11 cellular contexts compared by ENCODE assay signal in the genomic region with DNA sequence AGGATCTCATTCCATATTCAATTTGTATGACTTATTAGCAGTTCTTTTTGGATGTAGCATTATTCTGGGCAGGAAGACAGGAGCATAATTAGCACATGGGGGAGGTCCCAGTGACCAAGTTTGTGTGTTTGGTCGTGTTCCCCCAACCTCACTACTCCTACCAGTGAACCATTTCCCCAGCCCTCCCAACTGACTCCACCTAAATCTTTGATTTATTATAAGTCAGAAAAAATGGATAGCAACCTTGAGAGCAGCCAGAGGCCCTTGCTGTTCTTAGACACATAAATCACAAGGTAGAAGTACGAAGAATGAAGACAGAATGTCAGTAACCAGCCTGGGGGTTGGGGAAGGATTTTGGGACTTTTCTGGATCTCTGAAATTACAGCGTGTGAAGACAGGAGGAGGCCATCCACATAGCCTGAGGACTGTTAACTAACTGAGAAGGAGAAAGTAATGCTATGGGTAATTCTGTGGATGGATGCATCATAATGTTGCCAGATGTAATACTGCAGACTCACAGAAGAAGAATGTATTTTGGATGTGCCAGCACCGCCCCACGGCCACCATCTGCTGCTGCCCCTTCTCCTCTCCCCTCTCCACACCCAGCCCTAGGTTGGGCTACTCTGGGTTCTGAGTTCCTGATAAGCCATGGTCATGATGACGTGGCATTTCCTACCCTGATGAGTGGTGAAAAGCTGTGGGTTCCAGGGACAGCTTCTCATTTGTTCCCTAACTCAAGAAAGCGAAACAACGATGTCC.
A peak's percentile ranks its signal among the peaks of the same experiment; 100 is the strongest.
DNase-seq lines count a peak whose midpoint lies in the region; ATAC-seq and TF ChIP-seq lines count a peak whose summit lies in the region.
"Had no signal": no experiment of that assay in that cellular context is flagged by ENCODE, and none has a peak within 500 bp of the region (broad histone marks: within the 10 kb centered on the region; RNA-seq: fewer than 3 reads in every experiment).

No MANE protein-coding gene starts in this region.

- H3K4me3 Mint-ChIP-seq in activated naive CD8-positive, alpha-beta T cell treated with anti-CD3 and anti-CD28 coated beads, Interleukin-2, amount 50 U/mL, for 24 hours, result no peak overlapping the region
- H3K4me3 Mint-ChIP-seq: activated naive CD4-positive, alpha-beta T cell treated with anti-CD3 and anti-CD28 coated beads, Interleukin-2, amount 50 U/mL, for 24 hours had no signal

- no peaks in the 10 kb centered on the region for H3K27me3 ChIP-seq in gastrocnemius medialis
- H3K27me3 ChIP-seq: pancreas had no signal

- H3K9me3 Mint-ChIP-seq in activated naive CD8-positive, alpha-beta T cell treated with anti-CD3 and anti-CD28 coated beads, Interleukin-2, amount 50 U/mL, for 24 hours, result no peaks in the 10 kb centered on the region
- H3K9me3 Mint-ChIP-seq: activated naive CD4-positive, alpha-beta T cell treated with anti-CD3 and anti-CD28 coated beads, Interleukin-2, amount 50 U/mL, for 24 hours had no signal

- in situ Hi-C loops in gastrocnemius medialis (cut with MboI; ENCODE audit: low sequenced_read_pairs in 4 of 4), result loop anchor here in 1 of 4 donors (25.0 kb wide), 1 partner anchor 97 kb away; no protein-coding TSS in a partner anchor

- H3K36me3 ChIP-seq in gastrocnemius medialis, result no peaks in the 10 kb centered on the region
- H3K36me3 ChIP-seq: pancreas had no signal

- H3K27ac Mint-ChIP-seq in activated naive CD8-positive, alpha-beta T cell treated with anti-CD3 and anti-CD28 coated beads, Interleukin-2, amount 50 U/mL, for 24 hours, result no peak overlapping the region
- H3K27ac Mint-ChIP-seq: activated naive CD4-positive, alpha-beta T cell treated with anti-CD3 and anti-CD28 coated beads, Interleukin-2, amount 50 U/mL, for 24 hours had no signal

- TF ChIP-seq CTCF in gastrocnemius medialis (IDR thresholded peaks at IDR 0.05 in 4 of 5, conservative IDR thresholded peaks at IDR 0.05 in 1 of 5), result no peak

- no peaks in the 10 kb centered on the region for H3K4me1 Mint-ChIP-seq in activated naive CD8-positive, alpha-beta T cell treated with anti-CD3 and anti-CD28 coated beads, Interleukin-2, amount 50 U/mL, for 24 hours
- H3K4me1 Mint-ChIP-seq: activated naive CD4-positive, alpha-beta T cell treated with anti-CD3 and anti-CD28 coated beads, Interleukin-2, amount 50 U/mL, for 24 hours had no signal

- H3K4me1 ChIP-seq in gastrocnemius medialis, result peaks cover 28 to 65% of the 10 kb centered on the region in 2 donors

- H3K27ac ChIP-seq in gastrocnemius medialis, result peak overlapping the region in 3 of 4 donors; percentile 38 to 59 (median 56)
- H3K27ac ChIP-seq: pancreas had no signal

- H3K36me3 Mint-ChIP-seq in activated naive CD8-positive, alpha-beta T cell treated with anti-CD3 and anti-CD28 coated beads, Interleukin-2, amount 50 U/mL, for 24 hours (ENCODE audit: low read depth), result no peaks in the 10 kb centered on the region
- H3K36me3 Mint-ChIP-seq: activated naive CD4-positive, alpha-beta T cell treated with anti-CD3 and anti-CD28 coated beads, Interleukin-2, amount 50 U/mL, for 24 hours had no signal

- H3K9me3 ChIP-seq in gastrocnemius medialis, result no peaks in the 10 kb centered on the region
- H3K9me3 ChIP-seq: pancreas had no signal

- DNase-seq in GM04503 (ENCODE audit: low read depth), result peak; percentile 91
- DNase-seq in RKO (ENCODE audit: low spot score), result peak; percentile 3
- DNase-seq in fibroblast of peridontal ligament (ENCODE audit: extremely low read depth), result peak; percentile 98
- DNase-seq in gastrocnemius medialis, result peak; percentile 18 to 48
- DNase-seq in activated naive CD8-positive, alpha-beta T cell treated with anti-CD3 and anti-CD28 coated beads, Interleukin-2, amount 50 U/mL, for 24 hours, result no peak
- no peak for DNase-seq in D341Med (ENCODE audit: low spot score)
- DNase-seq in DMS79 (lab: John Stamatoyannopoulos, UW), result no peak
- DNase-seq: NCI-H1930, pancreas had no signal

- peaks cover 11% of the 10 kb centered on the region for H3K27me3 Mint-ChIP-seq in activated naive CD8-positive, alpha-beta T cell treated with anti-CD3 and anti-CD28 coated beads, Interleukin-2, amount 50 U/mL, for 24 hours

- ATAC-seq in gastrocnemius medialis (peak; percentile 29 to 55), HG03196 (IDR thresholded peaks at IDR 0.05; ENCODE audit: unreplicated experiment) (no peak)
- no peak for ATAC-seq in activated naive CD8-positive, alpha-beta T cell treated with anti-CD3 and anti-CD28 coated beads, Interleukin-2, amount 50 U/mL, for 24 hours
- ATAC-seq: pancreas had no signal

- TF ChIP-seq POLR2A in gastrocnemius medialis (IDR thresholded peaks at IDR 0.05), result no peak

- intact Hi-C loops in gastrocnemius medialis (cut with DNase I; ENCODE audit: low total_unique reads), result no loop called here

- H3K4me3 ChIP-seq in gastrocnemius medialis, result no peak overlapping the region
- H3K4me3 ChIP-seq: pancreas had no signal

Comparison
In these comparisons a context has a peak if more than half of its experiments do, and no peak if none do; other contexts are left out.
1. DNase-seq: peak in GM04503 (single experiment), RKO (single experiment), fibroblast of peridontal ligament (single experiment) and gastrocnemius medialis (2 of 2); none in activated naive CD8-positive, alpha-beta T cell treated with anti-CD3 and anti-CD28 coated beads, Interleukin-2, amount 50 U/mL, for 24 hours (single experiment), D341Med (single experiment) and DMS79 (single experiment).
2. ATAC-seq: peak in gastrocnemius medialis (2 of 2); none in HG03196 (single experiment) and activated naive CD8-positive, alpha-beta T cell treated with anti-CD3 and anti-CD28 coated beads, Interleukin-2, amount 50 U/mL, for 24 hours (single experiment).